Comparison of ENCODE assay signal across 25 cellular contexts in the genomic region with DNA sequence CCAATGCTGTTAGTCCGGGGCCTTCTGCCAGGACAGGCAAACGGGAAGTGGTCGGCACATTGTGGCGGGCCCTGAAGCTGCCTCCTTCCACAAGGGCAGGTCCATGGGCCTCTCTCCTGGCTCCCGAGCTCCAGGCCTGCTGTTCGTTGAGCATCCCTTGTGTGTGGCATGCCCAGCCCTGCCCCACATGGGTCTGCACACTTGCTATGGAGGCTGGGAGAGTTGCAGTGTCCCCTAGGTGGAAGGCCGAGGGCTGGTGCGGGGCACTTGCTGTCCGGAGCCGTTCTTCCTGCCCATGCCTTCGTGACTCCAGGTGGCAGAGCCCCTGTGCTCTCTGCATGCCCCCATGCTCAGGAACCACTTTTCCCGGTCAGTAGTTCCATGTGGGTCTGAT.
"Had no signal": no experiment of that assay in that cellular context is flagged by ENCODE, and none has a peak within 500 bp of the region (broad histone marks: within the 10 kb centered on the region; RNA-seq: fewer than 3 reads in every experiment).

No MANE protein-coding gene starts in this region.

- ATAC-seq: activated naive CD4-positive, alpha-beta T cell treated with anti-CD3 and anti-CD28 coated beads, Interleukin-2, amount 50 U/mL, for 72 hours; PC-3 had no signal

- H3K4me3 Mint-ChIP-seq: activated CD4-positive, alpha-beta memory T cell treated with anti-CD3 and anti-CD28 coated beads, Interleukin-2, amount 10 ng/mL, durations not matched to agents 7 days and 5 days; activated naive CD4-positive, alpha-beta T cell treated with anti-CD3 and anti-CD28 coated beads for 36 hours; activated T-cell treated with anti-CD3 and anti-CD28 coated beads, Interleukin-2, amount 50 U/mL, for 24 hours had no signal

- H3K27me3 Mint-ChIP-seq: activated CD4-positive, alpha-beta memory T cell treated with anti-CD3 and anti-CD28 coated beads, Interleukin-2, amount 10 ng/mL, durations not matched to agents 7 days and 5 days; activated T-cell treated with anti-CD3 and anti-CD28 coated beads, Interleukin-2, amount 50 U/mL, for 24 hours had no signal

- H3K27me3 ChIP-seq: adrenal gland, brain microvascular endothelial cell, Peyer's patch had no signal

- H3K4me1 ChIP-seq: Peyer's patch had no signal

- H3K4me3 ChIP-seq: adrenal gland, Peyer's patch had no signal

- H3K27ac Mint-ChIP-seq: activated CD4-positive, alpha-beta memory T cell treated with anti-CD3 and anti-CD28 coated beads, Interleukin-2, amount 10 ng/mL, durations not matched to agents 7 days and 5 days; activated naive CD4-positive, alpha-beta T cell treated with anti-CD3 and anti-CD28 coated beads for 36 hours; activated T-cell treated with anti-CD3 and anti-CD28 coated beads, Interleukin-2, amount 50 U/mL, for 24 hours had no signal

- H3K9me3 ChIP-seq: adrenal gland, Peyer's patch had no signal

- DNase-seq: activated CD4-positive, alpha-beta memory T cell treated with anti-CD3 and anti-CD28 coated beads, Interleukin-2, amount 10 ng/mL, durations not matched to agents 7 days and 5 days; activated CD4-positive, alpha-beta T cell treated with anti-CD3 and anti-CD28 coated beads for 1 hour; activated CD4-positive, alpha-beta T cell treated with anti-CD3 and anti-CD28 coated beads for 48 hours; activated CD4-positive, CD25-positive, alpha-beta regulatory T cell; activated CD8-positive, alpha-beta memory T cell treated with anti-CD3 and anti-CD28 coated beads for 24 hours; activated gamma-delta T cell treated with Interleukin-2 at 50 U/mL for 16 hours; activated naive CD4-positive, alpha-beta T cell treated with anti-CD3 and anti-CD28 coated beads for 36 hours; activated T-cell treated with anti-CD3 and anti-CD28 coated beads, Interleukin-2, amount 50 U/mL, for 24 hours; adrenal gland; brain microvascular endothelial cell; NCI-H1092 treated with DMSO at 0.1 percent for 48 hours; NCI-H1436; NCI-H1694 treated with DMSO at 0.1 percent for 48 hours; NCI-H2029; NCI-H345; NCI-H524 treated with DMSO at 0.1 percent for 48 hours; PC-3; RPMI8226; SW 1271; T-helper 1 cell; T-helper 2 cell; T-helper 9 cell had no signal

- H3K27ac ChIP-seq: adrenal gland, brain microvascular endothelial cell, Peyer's patch, VCaP had no signal

- H3K9me3 Mint-ChIP-seq: activated T-cell treated with anti-CD3 and anti-CD28 coated beads, Interleukin-2, amount 50 U/mL, for 24 hours had no signal
